ENCODE assay signal across 13 cellular contexts in genomic region chr13:28449826-28450773, GRCh38. TPM values are rescaled to one million over a fixed set of nuclear protein-coding genes. Genes with fewer than 3 reads are reported as not detected.
DNase-seq lines count a peak whose midpoint lies in the region; ATAC-seq and TF ChIP-seq lines count a peak whose summit lies in the region.
"Had no signal": no experiment of that assay in that cellular context is flagged by ENCODE, and none has a peak within 500 bp of the region (broad histone marks: within the 10 kb centered on the region; RNA-seq: fewer than 3 reads in every experiment).

No MANE protein-coding gene starts in this region.

- H3K36me3 ChIP-seq in OCI-LY7 (ENCODE audit: insufficient read depth, low read length): no peaks in the 10 kb centered on the region

- peak; percentile 72 for ATAC-seq in HG03175 (IDR thresholded peaks at IDR 0.05; ENCODE audit: unreplicated experiment)
- ATAC-seq in stimulated activated naive CD8-positive, alpha-beta T cell treated with anti-CD3 and anti-CD28 coated beads, Interleukin-15, amount 100 ng/mL, for 72 hours: no peak
- ATAC-seq: activated CD8-positive, alpha-beta memory T cell treated with anti-CD3 and anti-CD28 coated beads, Interleukin-2, amount 10 ng/mL, durations not matched to agents 7 days and 5 days; activated naive CD8-positive, alpha-beta T cell treated with anti-CD3 and anti-CD28 coated beads, Interleukin-2, amount 50 U/mL, for 24 hours had no signal

- peak; percentile 7 for DNase-seq in DMS 273 (lab: John Stamatoyannopoulos, UW; ENCODE audit: unreplicated experiment)
- no peak for DNase-seq in DMS 273 treated with DMSO at 0.1 percent for 48 hours (lab: John Stamatoyannopoulos, UW)
- peak; percentile 19 for DNase-seq in fibroblast of peridontal ligament (ENCODE audit: extremely low read depth)
- DNase-seq in stimulated activated naive CD8-positive, alpha-beta T cell treated with anti-CD3 and anti-CD28 coated beads, Interleukin-15, amount 100 ng/mL, for 72 hours: no peak
- DNase-seq in ACHN: no peak
- DNase-seq in NOMO-1 (lab: John Stamatoyannopoulos, UW; ENCODE audit: unreplicated experiment in 2 of 2): no peak
- DNase-seq in OCI-LY7 (ENCODE audit: low spot score): no peak
- DNase-seq: activated CD8-positive, alpha-beta memory T cell treated with anti-CD3 and anti-CD28 coated beads, Interleukin-2, amount 10 ng/mL, durations not matched to agents 7 days and 5 days; activated naive CD8-positive, alpha-beta T cell treated with anti-CD3 and anti-CD28 coated beads, Interleukin-2, amount 50 U/mL, for 24 hours; dorsolateral prefrontal cortex; substantia nigra had no signal

- no peaks in the 10 kb centered on the region for H3K9me3 ChIP-seq in OCI-LY7 (ENCODE audit: low read length)

- no peaks in the 10 kb centered on the region for H3K4me1 Mint-ChIP-seq in stimulated activated naive CD8-positive, alpha-beta T cell treated with anti-CD3 and anti-CD28 coated beads, Interleukin-15, amount 100 ng/mL, for 72 hours
- H3K4me1 Mint-ChIP-seq: activated CD8-positive, alpha-beta memory T cell treated with anti-CD3 and anti-CD28 coated beads, Interleukin-2, amount 10 ng/mL, durations not matched to agents 7 days and 5 days had no signal

- no peaks in the 10 kb centered on the region for H3K9me2 ChIP-seq in OCI-LY7 (ENCODE audit: insufficient read depth, low read length)

- CTCF ChIA-PET in OCI-LY7 (lab: Charles Lee; ENCODE audit: unreplicated experiment): no interaction called here

- no peaks in the 10 kb centered on the region for H3K79me2 ChIP-seq in OCI-LY7 (ENCODE audit: insufficient read depth, low read depth, low read length)

- H3K4me1 ChIP-seq in OCI-LY7 (ENCODE audit: insufficient read depth, low read length, poor library complexity, severe bottlenecking): no peaks in the 10 kb centered on the region

- H2AFZ ChIP-seq in OCI-LY7 (ENCODE audit: low read length): no peak overlapping the region

- POLR2A ChIA-PET in OCI-LY7 (lab: Charles Lee): interaction anchor here (0.7 to 0.8 kb wide), 2 partner anchors 25 to 1062 kb away, joined by 3 read pairs; no protein-coding TSS in a partner anchor

- no peak for TF ChIP-seq CTCF in OCI-LY7 (conservative IDR thresholded peaks at IDR 0.05; ENCODE audit: low read length)

- in situ Hi-C loops in ACHN (cut with HindIII; ENCODE audit: low pct_ligation_motif_present, low pct_unique_long_range_greater_than_20kb, low sequenced_read_pairs): no loop called here

- no peak overlapping the region for H3K4me3 ChIP-seq in OCI-LY7 (ENCODE audit: low read depth, low read length, poor library complexity, severe bottlenecking)
- H3K4me3 ChIP-seq: dorsolateral prefrontal cortex had no signal

- no peak overlapping the region for H3K4me3 Mint-ChIP-seq in stimulated activated naive CD8-positive, alpha-beta T cell treated with anti-CD3 and anti-CD28 coated beads, Interleukin-15, amount 100 ng/mL, for 72 hours
- H3K4me3 Mint-ChIP-seq: activated CD8-positive, alpha-beta memory T cell treated with anti-CD3 and anti-CD28 coated beads, Interleukin-2, amount 10 ng/mL, durations not matched to agents 7 days and 5 days; activated naive CD8-positive, alpha-beta T cell treated with anti-CD3 and anti-CD28 coated beads, Interleukin-2, amount 50 U/mL, for 24 hours had no signal

- peak overlapping the region; percentile 17 to 76 for H3K27ac Mint-ChIP-seq in stimulated activated naive CD8-positive, alpha-beta T cell treated with anti-CD3 and anti-CD28 coated beads, Interleukin-15, amount 100 ng/mL, for 72 hours
- H3K27ac Mint-ChIP-seq: activated CD8-positive, alpha-beta memory T cell treated with anti-CD3 and anti-CD28 coated beads, Interleukin-2, amount 10 ng/mL, durations not matched to agents 7 days and 5 days; activated naive CD8-positive, alpha-beta T cell treated with anti-CD3 and anti-CD28 coated beads, Interleukin-2, amount 50 U/mL, for 24 hours had no signal

- no peak overlapping the region for H3K4me2 ChIP-seq in OCI-LY7 (ENCODE audit: low read length)

- intact Hi-C loops in OCI-LY7 (cut with micrococcal nuclease; ENCODE audit: unreplicated experiment): no loop called here

- peaks cover under 1% of the 10 kb centered on the region for H3K27me3 Mint-ChIP-seq in stimulated activated naive CD8-positive, alpha-beta T cell treated with anti-CD3 and anti-CD28 coated beads, Interleukin-15, amount 100 ng/mL, for 72 hours
- H3K27me3 Mint-ChIP-seq: activated naive CD8-positive, alpha-beta T cell treated with anti-CD3 and anti-CD28 coated beads, Interleukin-2, amount 50 U/mL, for 24 hours had no signal

- BruUV-seq in OCI-LY7 (replicated peaks; lab: Mats Ljungman, UMichigan): no TSS peak

- no peak overlapping the region for H3K27ac ChIP-seq in OCI-LY7 (ENCODE audit: low read depth, low read length, poor library complexity, severe bottlenecking)
- H3K27ac ChIP-seq: 22Rv1, dorsolateral prefrontal cortex had no signal

- peaks cover 7 to 9% of the 10 kb centered on the region in 2 donors for H3K9me3 Mint-ChIP-seq in stimulated activated naive CD8-positive, alpha-beta T cell treated with anti-CD3 and anti-CD28 coated beads, Interleukin-15, amount 100 ng/mL, for 72 hours

- H4K20me1 ChIP-seq in OCI-LY7 (ENCODE audit: insufficient read depth, low read length): no peaks in the 10 kb centered on the region

RNA-seq across cellular contexts. Expression of gene FLT1, which starts 44.8 kb away (rescaled TPM):
- total RNA-seq in OCI-LY7 (2014; rRNA removed; shearing (Covaris generic)): 2.0 and 2.5 TPM in 2 replicates
- 1.6 and 2.3 TPM in 2 replicates for total RNA-seq in OCI-LY7 (2022)

Comparison
In these comparisons a context has a peak if more than half of its experiments do, and no peak if none do; other contexts are left out.
1. DNase-seq: peak in DMS 273 (single experiment) and fibroblast of peridontal ligament (single experiment); none in DMS 273 treated with DMSO at 0.1 percent for 48 hours (single experiment), stimulated activated naive CD8-positive, alpha-beta T cell treated with anti-CD3 and anti-CD28 coated beads, Interleukin-15, amount 100 ng/mL, for 72 hours (0 of 2), ACHN (single experiment), NOMO-1 (0 of 2) and OCI-LY7 (single experiment).